Comparison of ENCODE assay signal across 8 cellular contexts in genomic region chr20:62122659-62123449, GRCh38. TPM values are rescaled to one million over a fixed set of nuclear protein-coding genes. Genes with fewer than 3 reads are reported as not detected.
DNase-seq lines count a peak whose midpoint lies in the region; ATAC-seq and TF ChIP-seq lines count a peak whose summit lies in the region.

No MANE protein-coding gene starts in this region.

- H3K18ac ChIP-seq in mesenchymal stem cell (ENCODE audit: low read depth in 1 of 2, low read length in 2 of 2) = peak overlapping the region; percentile 73 to 93

- H2AFZ ChIP-seq in mesenchymal stem cell (ENCODE audit: low read depth, low read length) = no peak overlapping the region

- peaks cover 5% of the 10 kb centered on the region for H3K4me1 ChIP-seq in colonic mucosa
- peaks cover 22% of the 10 kb centered on the region for H3K4me1 ChIP-seq in mesenchymal stem cell (ENCODE audit: control insufficient read depth, insufficient read depth, low read depth, low read length)
- H3K4me1 ChIP-seq in thoracic aorta (ENCODE audit: control insufficient read depth in 1 of 2, low read depth in 2 of 2) = peaks cover 24 to 34% of the 10 kb centered on the region in 2 donors

- DNase-seq in ELF-1 (ENCODE audit: low read depth, low spot score) (peak; percentile 31), T-helper 22 cell (ENCODE audit: low read depth) (peak; percentile 36), colonic mucosa (peak; percentile 54), mesenchymal stem cell (peak; percentile 41), thoracic aorta (ENCODE audit: low spot score) (no peak)

- H3K4me3 ChIP-seq in colonic mucosa (peak overlapping the region; percentile 78), mesenchymal stem cell (ENCODE audit: insufficient read depth in 1 of 2, low read depth in 1 of 2, low read length in 2 of 2) (peak overlapping the region; percentile 76 to 91), thoracic aorta (peak overlapping the region; percentile 89)

- ATAC-seq in GM21515 (IDR thresholded peaks at IDR 0.05; ENCODE audit: unreplicated experiment) = peak; percentile 11
- ATAC-seq in thoracic aorta (ENCODE audit: insufficient number of reproducible peaks, low FRiP score, low read depth) = no peak
- no peak for ATAC-seq in HG03196 (IDR thresholded peaks at IDR 0.05; ENCODE audit: unreplicated experiment)

- peaks cover 25% of the 10 kb centered on the region for H3K79me1 ChIP-seq in mesenchymal stem cell (replicated peaks; ENCODE audit: low read length, poor library complexity, severe bottlenecking)

- no peak overlapping the region for H4K91ac ChIP-seq in mesenchymal stem cell (ENCODE audit: low read length)

- TF ChIP-seq RAD21 in Ishikawa (IDR thresholded peaks at IDR 0.05; ENCODE audit: low read depth) = no peak

- peaks cover 18% of the 10 kb centered on the region for H3K36me3 ChIP-seq in colonic mucosa
- peaks cover 33 to 34% of the 10 kb centered on the region in 2 experiments for H3K36me3 ChIP-seq in mesenchymal stem cell (ENCODE audit: control insufficient read depth in 1 of 2, insufficient read depth in 2 of 2, low read depth in 1 of 2, low read length in 2 of 2)
- H3K36me3 ChIP-seq in thoracic aorta = peaks cover 29% of the 10 kb centered on the region

- TF ChIP-seq EP300 in Ishikawa (IDR thresholded peaks at IDR 0.05; ENCODE audit: borderline replicate concordance) = peak; percentile 32; the same call in 1 of the 2 replicates

- peak overlapping the region; percentile 86 for H2BK15ac ChIP-seq in mesenchymal stem cell (ENCODE audit: low read depth, poor library complexity, severe bottlenecking)

- H3K9me3 ChIP-seq in colonic mucosa (no peaks in the 10 kb centered on the region), mesenchymal stem cell (ENCODE audit: control insufficient read depth, low read length) (no peaks in the 10 kb centered on the region), thoracic aorta (no peaks in the 10 kb centered on the region)

- H3K27ac ChIP-seq in colonic mucosa = peak overlapping the region; percentile 73
- H3K27ac ChIP-seq in mesenchymal stem cell (ENCODE audit: low read length, poor library complexity, severe bottlenecking) = peak overlapping the region; percentile 6
- peak overlapping the region; percentile 61 to 70 for H3K27ac ChIP-seq in thoracic aorta

- H3K4ac ChIP-seq in mesenchymal stem cell (ENCODE audit: low read depth in 1 of 2, low read length in 2 of 2) = peak overlapping the region; percentile 73 to 83

- H2BK5ac ChIP-seq in mesenchymal stem cell (ENCODE audit: low read depth, low read length, poor library complexity, severe bottlenecking) = no peak overlapping the region

- no peaks in the 10 kb centered on the region for H3K27me3 ChIP-seq in colonic mucosa
- H3K27me3 ChIP-seq in mesenchymal stem cell (ENCODE audit: control insufficient read depth in 1 of 2, insufficient read depth in 1 of 2, low read length in 2 of 2) = peaks cover 19 to 23% of the 10 kb centered on the region in 2 experiments
- no peaks in the 10 kb centered on the region for H3K27me3 ChIP-seq in thoracic aorta (replicated peaks; ENCODE audit: insufficient read depth)

- peak overlapping the region; percentile 71 to 72 for H3K9ac ChIP-seq in colonic mucosa (ENCODE audit: low read depth in 2 of 2, low read length in 2 of 2)
- peak overlapping the region; percentile 79 for H3K9ac ChIP-seq in mesenchymal stem cell (ENCODE audit: low read length)

- H2AK5ac ChIP-seq in mesenchymal stem cell (ENCODE audit: low read length, severe bottlenecking) = no peak overlapping the region

- H2BK12ac ChIP-seq in mesenchymal stem cell (ENCODE audit: low read length in 2 of 2) = peak overlapping the region in 1 of 2 experiments; percentile 15

- peak overlapping the region; percentile 8 for H2BK120ac ChIP-seq in mesenchymal stem cell (ENCODE audit: low read depth, low read length)

- intact Hi-C loops in colonic mucosa (cut with DNase I) = no loop called here

- H4K8ac ChIP-seq in mesenchymal stem cell (ENCODE audit: low read length) = peak overlapping the region; percentile 64

- 1% methylated on average over 64 of the region's 76 CpGs for WGBS in mesenchymal stem cell

- peak overlapping the region; percentile 76 for H3K4me2 ChIP-seq in mesenchymal stem cell (ENCODE audit: low read length, poor library complexity, severe bottlenecking)

- H3K23ac ChIP-seq in mesenchymal stem cell (ENCODE audit: low read length in 2 of 2) = peak overlapping the region in 1 of 2 experiments; percentile 66

- no peak for TF ChIP-seq CTCF in colonic mucosa (IDR thresholded peaks at IDR 0.05)
- TF ChIP-seq CTCF in thoracic aorta (IDR thresholded peaks at IDR 0.05) = no peak

- H3K14ac ChIP-seq in mesenchymal stem cell (ENCODE audit: low read length in 2 of 2) = peak overlapping the region in 1 of 2 experiments; percentile 93

TF ChIP-seq in Ishikawa, 13 proteins besides CTCF, POLR2A, EP300 and RAD21:
- no peak; the same call in 1 of the 2 replicates for TF ChIP-seq TEAD4 (IDR thresholded peaks at IDR 0.05)
- TF ChIP-seq TAF1 (IDR thresholded peaks at IDR 0.05; ENCODE audit: low read depth) = peak; percentile 3; the same call in 1 of the 2 replicates
- TF ChIP-seq TCF12 (IDR thresholded peaks at IDR 0.05; ENCODE audit: low read depth) = peak; percentile 30; the same call in 1 of the 2 replicates
- TF ChIP-seq EGR1 (IDR thresholded peaks at IDR 0.05) = peak; percentile 74
- TF ChIP-seq CREB1 (IDR thresholded peaks at IDR 0.05; ENCODE audit: low read depth) = no peak
- peak; percentile 45; the same call in 1 of the 2 replicates for TF ChIP-seq ZBTB7A (IDR thresholded peaks at IDR 0.05; ENCODE audit: low read depth)
TF ChIP-seq in Ishikawa: peak in this region for 4.

RNA-seq across cellular contexts. Expression of gene LSM14B, which starts 0.6 kb away (rescaled TPM):
- total RNA-seq in colonic mucosa (10 to 100 TPM; 38.6 to 38.8 TPM), thoracic aorta (10 to 100 TPM; 11.4 to 38.7 TPM)
- 32.2 TPM for polyA plus RNA-seq in mesenchymal stem cell (2013, experiment 1 of 2)
- 31.4 TPM for polyA plus RNA-seq in mesenchymal stem cell (2013, experiment 2 of 2)

RNA-seq across cellular contexts. Expression of gene PSMA7, which starts 20.3 kb away (rescaled TPM):
- total RNA-seq in colonic mucosa (100 to 1,000 TPM; 164 to 315 TPM), thoracic aorta (100 to 1,000 TPM; 185 to 228 TPM)
- 378 TPM for polyA plus RNA-seq in mesenchymal stem cell (2013, experiment 1 of 2)
- polyA plus RNA-seq in mesenchymal stem cell (2013, experiment 2 of 2) = 392 TPM

RNA-seq across cellular contexts. Expression of gene SS18L1, which starts 20.7 kb away (rescaled TPM):
- total RNA-seq in colonic mucosa (10 to 100 TPM; 10.1 to 17.7 TPM), thoracic aorta (10 to 100 TPM; 10.7 to 21.7 TPM)
- 7.1 TPM for polyA plus RNA-seq in mesenchymal stem cell (2013, experiment 1 of 2)
- polyA plus RNA-seq in mesenchymal stem cell (2013, experiment 2 of 2) = 6.1 TPM

RNA-seq across cellular contexts. Expression of gene TAF4, which starts 57.2 kb away (rescaled TPM):
- total RNA-seq in colonic mucosa (10 to 100 TPM; 17.4 to 27.3 TPM), thoracic aorta (10 to 100 TPM; 10.4 to 11.0 TPM)
- 9.1 TPM for polyA plus RNA-seq in mesenchymal stem cell (2013, experiment 1 of 2)
- polyA plus RNA-seq in mesenchymal stem cell (2013, experiment 2 of 2) = 6.2 TPM

RNA-seq across cellular contexts. Expression of gene MTG2, which starts 60.0 kb away (rescaled TPM):
- total RNA-seq in colonic mucosa = 10 to 100 TPM; 30.4 to 46.7 TPM
- polyA plus RNA-seq in mesenchymal stem cell (2013, experiment 1 of 2) = 27.8 TPM
- polyA plus RNA-seq in mesenchymal stem cell (2013, experiment 2 of 2) = 26.3 TPM
- 10 to 100 TPM; 28.0 to 41.8 TPM for total RNA-seq in thoracic aorta

Comparison
In these comparisons a context has a peak if more than half of its experiments do, and no peak if none do; other contexts are left out.
1. H3K27ac ChIP-seq: peak in every context shown above with its lines; median percentile 73 in colonic mucosa; 66 in thoracic aorta; 6 in mesenchymal stem cell.